Comparison of ENCODE assay signal across 11 cellular contexts in genomic region chr3:112643621-112644236, GRCh38. TPM values are rescaled to one million over a fixed set of nuclear protein-coding genes. Genes with fewer than 3 reads are reported as not detected.
A peak's percentile ranks its signal among the peaks of the same experiment; 100 is the strongest.
DNase-seq lines count a peak whose midpoint lies in the region; ATAC-seq, FAIRE-seq and TF ChIP-seq lines count a peak whose summit lies in the region.
"Had no signal": no experiment of that assay in that cellular context is flagged by ENCODE, and none has a peak within 500 bp of the region (broad histone marks: within the 10 kb centered on the region; RNA-seq: fewer than 3 reads in every experiment).

No MANE protein-coding gene starts in this region.

- TF ChIP-seq CTCF in keratinocyte (optimal IDR thresholded peaks at IDR 0.05 in 1 of 3, IDR thresholded peaks at IDR 0.05 in 1 of 3, conservative IDR thresholded peaks at IDR 0.05 in 1 of 3; ENCODE audit: extremely low read depth in 1 of 3, insufficient read depth in 2 of 3, low read length in 3 of 3) (no peak), thyroid gland (IDR thresholded peaks at IDR 0.05) (no peak), gastroesophageal sphincter (IDR thresholded peaks at IDR 0.05) (no peak)

- H3K4me3 Mint-ChIP-seq in activated naive CD4-positive, alpha-beta T cell treated with anti-CD3 and anti-CD28 coated beads for 36 hours = no peak overlapping the region
- peak overlapping the region; percentile 59 for H3K4me3 Mint-ChIP-seq in activated CD8-positive, alpha-beta T cell treated with anti-CD3 and anti-CD28 coated beads, Interleukin-2, amount 10 ng/mL, durations not matched to agents 7 days and 5 days

- peak; percentile 32 for FAIRE-seq in keratinocyte (lab: Jason Lieb, UNC)

- H3K36me3 Mint-ChIP-seq in activated naive CD4-positive, alpha-beta T cell treated with anti-CD3 and anti-CD28 coated beads for 36 hours (ENCODE audit: low read depth) = no peaks in the 10 kb centered on the region
- peaks cover 2% of the 10 kb centered on the region for H3K36me3 Mint-ChIP-seq in activated CD8-positive, alpha-beta T cell treated with anti-CD3 and anti-CD28 coated beads, Interleukin-2, amount 10 ng/mL, durations not matched to agents 7 days and 5 days (ENCODE audit: low read depth)
- H3K36me3 Mint-ChIP-seq: memory B cell, T-cell had no signal

- H3K27me3 ChIP-seq in keratinocyte (ENCODE audit: control insufficient read depth, extremely low read depth, insufficient read depth, low read length) = no peaks in the 10 kb centered on the region
- no peaks in the 10 kb centered on the region for H3K27me3 ChIP-seq in thyroid gland
- H3K27me3 ChIP-seq in gastroesophageal sphincter = no peaks in the 10 kb centered on the region

- CTCF ChIA-PET in activated naive CD4-positive, alpha-beta T cell treated with anti-CD3 and anti-CD28 coated beads for 36 hours (lab: Charles Lee) = interaction anchor here (0.7 to 6.4 kb wide), 24 partner anchors 9 to 645 kb away, joined by 3 to 54 read pairs (median 6); partner anchors contain the start of gene CD200R1
- CTCF ChIA-PET in activated CD8-positive, alpha-beta T cell treated with anti-CD3 and anti-CD28 coated beads, Interleukin-2, amount 10 ng/mL, durations not matched to agents 7 days and 5 days (lab: Charles Lee) = interaction anchor here (0.6 to 9.8 kb wide), 41 partner anchors 9 to 532 kb away, joined by 3 to 132 read pairs (median 5); partner anchors contain the start of genes CD200R1, CD200R1L and GTPBP8

- 41 to 61% methylated on average over 3 of the region's 3 CpGs for WGBS in thyroid gland, 2 donors
- WGBS in gastroesophageal sphincter (ENCODE audit: low coverage in 1 of 2), 2 donors = 66 to 81% methylated on average over 2 to 3 of the region's 3 CpGs

- H3K9me3 Mint-ChIP-seq in activated naive CD4-positive, alpha-beta T cell treated with anti-CD3 and anti-CD28 coated beads for 36 hours = no peaks in the 10 kb centered on the region
- H3K9me3 Mint-ChIP-seq in activated CD8-positive, alpha-beta T cell treated with anti-CD3 and anti-CD28 coated beads, Interleukin-2, amount 10 ng/mL, durations not matched to agents 7 days and 5 days (ENCODE audit: insufficient read depth) = no peaks in the 10 kb centered on the region
- H3K9me3 Mint-ChIP-seq: memory B cell, T-cell had no signal

- intact Hi-C loops in activated naive CD4-positive, alpha-beta T cell treated with anti-CD3 and anti-CD28 coated beads for 36 hours (cut with micrococcal nuclease) = loop anchor here (1.0 to 5.0 kb wide), 11 partner anchors 33 to 645 kb away; partner anchors contain the start of gene SLC9C1
- intact Hi-C loops in thyroid gland (cut with DNase I) = loop anchor here (5.0 kb wide), 3 partner anchors 54 to 174 kb away; no protein-coding TSS in a partner anchor

- no peaks in the 10 kb centered on the region for H3K9me1 ChIP-seq in keratinocyte (ENCODE audit: control insufficient read depth, extremely low read depth, insufficient read depth, low read length)

- H3K4me1 Mint-ChIP-seq in activated naive CD4-positive, alpha-beta T cell treated with anti-CD3 and anti-CD28 coated beads for 36 hours (ENCODE audit: low read depth) = peaks cover 15% of the 10 kb centered on the region
- peaks cover 26% of the 10 kb centered on the region for H3K4me1 Mint-ChIP-seq in activated CD8-positive, alpha-beta T cell treated with anti-CD3 and anti-CD28 coated beads, Interleukin-2, amount 10 ng/mL, durations not matched to agents 7 days and 5 days (ENCODE audit: low read depth)

- peaks cover 46% of the 10 kb centered on the region for H3K4me1 ChIP-seq in keratinocyte (ENCODE audit: control insufficient read depth, extremely low read depth, insufficient read depth, low read length)
- peaks cover 33 to 44% of the 10 kb centered on the region in 2 donors for H3K4me1 ChIP-seq in thyroid gland
- peaks cover 2 to 69% (median 12%) of the 10 kb centered on the region in 3 donors for H3K4me1 ChIP-seq in gastroesophageal sphincter

- peak; percentile 14 for DNase-seq in activated naive CD4-positive, alpha-beta T cell treated with anti-CD3 and anti-CD28 coated beads for 36 hours
- no peak for DNase-seq in activated naive CD4-positive, alpha-beta T cell treated with Interleukin-2 at 50 U/mL for 16 hours
- DNase-seq in activated CD8-positive, alpha-beta T cell treated with anti-CD3 and anti-CD28 coated beads, Interleukin-2, amount 10 ng/mL, durations not matched to agents 7 days and 5 days = no peak
- DNase-seq in keratinocyte (ENCODE audit: low read depth, low spot score) = no peak
- peak; percentile 25 to 47 for DNase-seq in thyroid gland
- no peak for DNase-seq in NCI-H446 treated with DMSO at 0.1 percent for 48 hours (lab: John Stamatoyannopoulos, UW)
- no peak for DNase-seq in anterior cingulate cortex (lab: John Stamatoyannopoulos, UW)

- H3K9me3 ChIP-seq in keratinocyte (ENCODE audit: control insufficient read depth, low read depth, low read length) (no peaks in the 10 kb centered on the region), thyroid gland (no peaks in the 10 kb centered on the region), gastroesophageal sphincter (no peaks in the 10 kb centered on the region)
- H3K9me3 ChIP-seq: transverse colon had no signal

- TF ChIP-seq EP300 in gastroesophageal sphincter (IDR thresholded peaks at IDR 0.05) = no peak

- no peaks in the 10 kb centered on the region for H3K79me2 ChIP-seq in keratinocyte (ENCODE audit: control insufficient read depth, insufficient read depth, low read length)

- H3K9ac ChIP-seq in keratinocyte (ENCODE audit: control insufficient read depth, extremely low read depth, insufficient read depth, low read length) = no peak overlapping the region

- H3K27ac Mint-ChIP-seq in activated naive CD4-positive, alpha-beta T cell treated with anti-CD3 and anti-CD28 coated beads for 36 hours = no peak overlapping the region
- H3K27ac Mint-ChIP-seq in activated CD8-positive, alpha-beta T cell treated with anti-CD3 and anti-CD28 coated beads, Interleukin-2, amount 10 ng/mL, durations not matched to agents 7 days and 5 days = peak overlapping the region; percentile 40
- H3K27ac Mint-ChIP-seq: memory B cell had no signal

- no peak for ATAC-seq in activated CD8-positive, alpha-beta T cell treated with anti-CD3 and anti-CD28 coated beads, Interleukin-2, amount 10 ng/mL, durations not matched to agents 7 days and 5 days
- no peak for ATAC-seq in gastroesophageal sphincter

- POLR2A ChIA-PET in activated CD8-positive, alpha-beta T cell treated with anti-CD3 and anti-CD28 coated beads, Interleukin-2, amount 10 ng/mL, durations not matched to agents 7 days and 5 days (lab: Charles Lee) = interaction anchor here (0.9 kb wide), 1 partner anchor 331 kb away, joined by 3 read pairs; the partner anchor contains the start of gene CD200R1

- no peaks in the 10 kb centered on the region for H4K20me1 ChIP-seq in keratinocyte (ENCODE audit: control insufficient read depth, extremely low read depth, insufficient read depth, low read length)

- H3K36me3 ChIP-seq in keratinocyte (ENCODE audit: control insufficient read depth in 2 of 2, extremely low read depth in 1 of 2, insufficient read depth in 2 of 2, low read length in 2 of 2) (no peaks in the 10 kb centered on the region), thyroid gland (no peaks in the 10 kb centered on the region), gastroesophageal sphincter (no peaks in the 10 kb centered on the region)
- H3K36me3 ChIP-seq: transverse colon had no signal

- H3K4me2 ChIP-seq in keratinocyte (ENCODE audit: control insufficient read depth, extremely low read depth, insufficient read depth, low read depth, low read length) = peak overlapping the region; percentile 66

- H2AFZ ChIP-seq in keratinocyte (ENCODE audit: control insufficient read depth, low read length) = no peak overlapping the region

- peaks cover 10% of the 10 kb centered on the region for H3K27me3 Mint-ChIP-seq in activated naive CD4-positive, alpha-beta T cell treated with anti-CD3 and anti-CD28 coated beads for 36 hours (ENCODE audit: low read depth)
- H3K27me3 Mint-ChIP-seq in activated CD8-positive, alpha-beta T cell treated with anti-CD3 and anti-CD28 coated beads, Interleukin-2, amount 10 ng/mL, durations not matched to agents 7 days and 5 days (ENCODE audit: low read depth) = peaks cover 10% of the 10 kb centered on the region

- H3K27ac ChIP-seq in keratinocyte (ENCODE audit: control insufficient read depth, insufficient read depth, low read length) = no peak overlapping the region
- H3K27ac ChIP-seq in thyroid gland = peak overlapping the region in 2 of 3 donors; percentile 19 to 24
- H3K27ac ChIP-seq in gastroesophageal sphincter = peak overlapping the region in 1 of 4 donors; percentile 85
- H3K27ac ChIP-seq: transverse colon had no signal

- dilution Hi-C loops in keratinocyte (cut with MboI; ENCODE audit: extremely low pct_ligation_motif_present, low sequenced_read_pairs) = loop anchor here (10.0 kb wide), 1 partner anchor 361 kb away; no protein-coding TSS in a partner anchor

- H3K4me3 ChIP-seq in keratinocyte (ENCODE audit: control insufficient read depth in 2 of 3, extremely low read depth in 1 of 3, insufficient read depth in 2 of 3, low read depth in 1 of 3, low read length in 3 of 3) (no peak overlapping the region), thyroid gland (replicated peaks in 1 of 3) (no peak overlapping the region), gastroesophageal sphincter (no peak overlapping the region)

- TF ChIP-seq POLR2A in thyroid gland (IDR thresholded peaks at IDR 0.05) (no peak), gastroesophageal sphincter (IDR thresholded peaks at IDR 0.05) (no peak)

RNA-seq across cellular contexts. Expression of gene CCDC80, which starts 2.8 kb away (rescaled TPM):
- not detected for total RNA-seq in activated naive CD4-positive, alpha-beta T cell treated with anti-CD3 and anti-CD28 coated beads for 36 hours
- not detected for total RNA-seq in activated CD8-positive, alpha-beta T cell treated with anti-CD3 and anti-CD28 coated beads, Interleukin-2, amount 10 ng/mL, durations not matched to agents 7 days and 5 days
- polyA plus RNA-seq in keratinocyte = 10.4 to 14.7 TPM (median 12.8 TPM) in 3 replicates
- 117 TPM for polyA plus RNA-seq in keratinocyte (2011; ENCODE audit: low read depth)
- polyA plus RNA-seq in keratinocyte (2011; cell fraction: cytosol; rRNA removed) = 8.5 and 14.1 TPM in 2 replicates
- 32.3 and 35.1 TPM in 2 replicates for polyA plus RNA-seq in keratinocyte (2011; cell fraction: nucleus; rRNA removed)
- 30.0 and 53.1 TPM in 2 replicates for polyA plus RNA-seq in keratinocyte (2012; ENCODE audit: low replicate concordance)
- polyA minus RNA-seq in keratinocyte = 8.4 to 10.0 TPM (median 9.7 TPM) in 3 replicates
- 10.9 TPM for polyA minus RNA-seq in keratinocyte (2011; cell fraction: cytosol; rRNA and poly(A)+ RNA removed)
- 15.5 and 40.6 TPM in 2 replicates for polyA minus RNA-seq in keratinocyte (2011; cell fraction: nucleus; rRNA and poly(A)+ RNA removed)
- 100 to 1,000 TPM in 1 of 4 donors, 10 to 100 TPM in 3; 41.5 to 100 (median 63.7) TPM for total RNA-seq in thyroid gland
- 100 to 1,000 TPM in 2 of 4 donors, 10 to 100 TPM in 2; 30.8 to 208 (median 138) TPM for total RNA-seq in gastroesophageal sphincter

Comparison
In these comparisons a context has a peak if more than half of its experiments do, and no peak if none do; other contexts are left out.
1. DNase-seq: peak in activated naive CD4-positive, alpha-beta T cell treated with anti-CD3 and anti-CD28 coated beads for 36 hours (single experiment) and thyroid gland (2 of 2); none in activated naive CD4-positive, alpha-beta T cell treated with Interleukin-2 at 50 U/mL for 16 hours (single experiment), activated CD8-positive, alpha-beta T cell treated with anti-CD3 and anti-CD28 coated beads, Interleukin-2, amount 10 ng/mL, durations not matched to agents 7 days and 5 days (single experiment), keratinocyte (single experiment), NCI-H446 treated with DMSO at 0.1 percent for 48 hours (single experiment) and anterior cingulate cortex (0 of 58).
2. RNA of gene CCDC80, which starts 2.8 kb away (total RNA-seq): 30.8 to 208 TPM in gastroesophageal sphincter and 41.5 to 100 TPM in thyroid gland; not detected in activated naive CD4-positive, alpha-beta T cell treated with anti-CD3 and anti-CD28 coated beads for 36 hours and not detected in activated CD8-positive, alpha-beta T cell treated with anti-CD3 and anti-CD28 coated beads, Interleukin-2, amount 10 ng/mL, durations not matched to agents 7 days and 5 days; every median in the first group is over 10 times any median in the second.